In genomic region chr1:201503397-201504176, GRCh38 we compare ENCODE assay signal across 8 cellular contexts. TPM values are rescaled to one million over a fixed set of nuclear protein-coding genes. Genes with fewer than 3 reads are reported as not detected.
DNase-seq lines count a peak whose midpoint lies in the region; ATAC-seq and TF ChIP-seq lines count a peak whose summit lies in the region.

No MANE protein-coding gene starts in this region.

- H3K36me3 ChIP-seq in colonic mucosa: no peaks in the 10 kb centered on the region

- POLR2A ChIA-PET in AG04449 (lab: Yijun Ruan, JAX): interaction anchor here (0.9 to 2.4 kb wide), 12 partner anchors 9 to 55 kb away, joined by 5 to 12 read pairs (median 6); partner anchors contain the start of gene PHLDA3

- intact Hi-C loops in colonic mucosa (cut with DNase I): no loop called here

- H3K4me1 ChIP-seq in colonic mucosa: peaks cover 6% of the 10 kb centered on the region

- CTCF ChIA-PET in AG04449 (lab: Yijun Ruan, JAX): interaction anchor here (0.8 to 34.5 kb wide), 11 partner anchors 1 to 194 kb away, joined by 3 to 1139 read pairs (median 4); partner anchors contain the start of gene CSRP1

- no peaks in the 10 kb centered on the region for H3K27me3 ChIP-seq in colonic mucosa

- H3K4me3 ChIP-seq in AG04449 (ENCODE audit: low read depth, low read length) (peak overlapping the region; percentile 83), colonic mucosa (no peak overlapping the region)

- H3K9me3 ChIP-seq in colonic mucosa: no peaks in the 10 kb centered on the region

- DNase-seq in AG04449 (ENCODE audit: low read depth, low spot score) (peak; percentile 97), NCI-H2081 (lab: John Stamatoyannopoulos, UW) (peak; percentile 19 to 67), colonic mucosa (no peak), mucosa of gallbladder (ENCODE audit: low spot score) (peak; percentile 73), germinal center (ENCODE audit: low spot score) (no peak), DMS79 (lab: John Stamatoyannopoulos, UW) (no peak)

- peak overlapping the region; percentile 91 for H3K27ac ChIP-seq in colonic mucosa

- TF ChIP-seq CTCF in AG04449 (IDR thresholded peaks at IDR 0.05; ENCODE audit: insufficient read depth, low read length, missing control alignments) (no peak), colonic mucosa (IDR thresholded peaks at IDR 0.05) (no peak)

- peak overlapping the region in 1 of 2 donors; percentile 51 for H3K9ac ChIP-seq in colonic mucosa (ENCODE audit: low read depth in 2 of 2, low read length in 2 of 2)

- ATAC-seq in HG03196 (IDR thresholded peaks at IDR 0.05; ENCODE audit: unreplicated experiment) (no peak), GM21515 (IDR thresholded peaks at IDR 0.05; ENCODE audit: unreplicated experiment) (no peak)

RNA-seq across cellular contexts. Expression of gene CSRP1, which starts 3.3 kb away (rescaled TPM):
- 100 to 1,000 TPM; 186 to 376 TPM for total RNA-seq in colonic mucosa
- total RNA-seq in mucosa of gallbladder: 524 TPM

RNA-seq across cellular contexts. Expression of gene PHLDA3, which starts 34.6 kb away (rescaled TPM):
- total RNA-seq in colonic mucosa (10 to 100 TPM; 13.1 to 21.2 TPM), mucosa of gallbladder (39.4 TPM)

RNA-seq across cellular contexts. Expression of gene NAV1, which starts 35.3 kb away (rescaled TPM):
- 10 to 100 TPM; 17.9 to 24.1 TPM for total RNA-seq in colonic mucosa
- 22.0 TPM for total RNA-seq in mucosa of gallbladder

Comparison
In these comparisons a context has a peak if more than half of its experiments do, and no peak if none do; other contexts are left out.
1. DNase-seq: peak in AG04449 (single experiment), NCI-H2081 (2 of 2) and mucosa of gallbladder (single experiment); none in colonic mucosa (single experiment), germinal center (single experiment) and DMS79 (single experiment).